ENCODE assay signal across 8 cellular contexts in genomic region chr7:120988591-120989299, GRCh38. TPM values are rescaled to one million over a fixed set of nuclear protein-coding genes. Genes with fewer than 3 reads are reported as not detected.
DNase-seq lines count a peak whose midpoint lies in the region; ATAC-seq, FAIRE-seq and TF ChIP-seq lines count a peak whose summit lies in the region.

TSS of gene CPED1 (plus strand) at chr7:120988711. CDS start at chr7:120989622, 911 bp downstream.

- H3K4me1 ChIP-seq in A549 (peaks cover 8% of the 10 kb centered on the region; the same call in 2 of the 3 replicates), OCI-LY7 (ENCODE audit: insufficient read depth, low read length, poor library complexity, severe bottlenecking) (peaks cover 7% of the 10 kb centered on the region), neuron (ENCODE audit: insufficient read depth, low read length) (no peaks in the 10 kb centered on the region)

- no peaks in the 10 kb centered on the region for H3K36me3 Mint-ChIP-seq in activated naive CD8-positive, alpha-beta T cell

- H3K4me2 ChIP-seq in A549 (peak within 1 kb of the TSS; percentile 88), OCI-LY7 (ENCODE audit: low read length) (peak within 1 kb of the TSS; percentile 71)

- H2AFZ ChIP-seq in OCI-LY7 (ENCODE audit: low read length) (peak within 1 kb of the TSS; percentile 75), neuron (ENCODE audit: low read depth, low read length) (peak within 1 kb of the TSS; percentile 66)

- ATAC-seq in A549 = peak; percentile 80 to 87
- peak; percentile 59 for ATAC-seq in GM18505 (IDR thresholded peaks at IDR 0.05; ENCODE audit: unreplicated experiment)
- ATAC-seq in HG03039 (IDR thresholded peaks at IDR 0.05; ENCODE audit: unreplicated experiment) = peak; percentile 56

- 7% methylated on average over 26 of the region's 28 CpGs for WGBS in A549 (ENCODE audit: missing lambda C conversion rate)

- no peak within 1 kb of the TSS for H3K27ac ChIP-seq in A549
- no peak within 1 kb of the TSS for H3K27ac ChIP-seq in OCI-LY7 (ENCODE audit: low read depth, low read length, poor library complexity, severe bottlenecking)

- peaks cover 42% of the 10 kb centered on the region for H3K27me3 Mint-ChIP-seq in activated naive CD8-positive, alpha-beta T cell

- H3K9me3 ChIP-seq in A549 = no peaks in the 10 kb centered on the region
- H3K9me3 ChIP-seq in OCI-LY7 (ENCODE audit: low read length) = no peaks in the 10 kb centered on the region
- H3K9me3 ChIP-seq in neuron (ENCODE audit: low read length) = no peaks in the 10 kb centered on the region

- H3K9me2 ChIP-seq in OCI-LY7 (ENCODE audit: insufficient read depth, low read length) = no peaks in the 10 kb centered on the region

- H3K79me2 ChIP-seq in OCI-LY7 (ENCODE audit: insufficient read depth, low read depth, low read length) = no peaks in the 10 kb centered on the region

- TF ChIP-seq RAD21 in A549 (conservative IDR thresholded peaks at IDR 0.05 in 1 of 2, IDR thresholded peaks at IDR 0.05 in 1 of 2) = no peak

- TF ChIP-seq POLR2A in A549 (IDR thresholded peaks at IDR 0.05; ENCODE audit: low read length) (no peak), GM18505 (IDR thresholded peaks at IDR 0.05; ENCODE audit: borderline replicate concordance, extremely low read depth, insufficient read depth, insufficient read length) (no peak)

- no peaks in the 10 kb centered on the region for H3K9me3 Mint-ChIP-seq in activated naive CD8-positive, alpha-beta T cell (ENCODE audit: low read depth)

- intact Hi-C loops in OCI-LY7 (cut with micrococcal nuclease; ENCODE audit: unreplicated experiment) = loop anchor here (10.0 kb wide), 1 partner anchor 366 kb away; no protein-coding TSS in a partner anchor

- no peak within 1 kb of the TSS for H3K27ac Mint-ChIP-seq in activated naive CD8-positive, alpha-beta T cell

- BruUV-seq in OCI-LY7 (replicated peaks; lab: Mats Ljungman, UMichigan) = no TSS peak

- POLR2A ChIA-PET in A549 (lab: Yijun Ruan, JAX) = no interaction called here
- POLR2A ChIA-PET in OCI-LY7 (lab: Charles Lee) = interaction anchor here (0.6 kb wide), 1 partner anchor 71 kb away, joined by 4 read pairs; no protein-coding TSS in a partner anchor

- DNase-seq in A549 (ENCODE audit: low read depth in 1 of 2, low spot score in 1 of 2) = peak; percentile 8 to 15
- peak; percentile 10 for DNase-seq in OCI-LY7 (ENCODE audit: low spot score)
- peak; percentile 68 for DNase-seq in glomerular visceral epithelial cell (ENCODE audit: extremely low spot score)
- DNase-seq in ureter (ENCODE audit: low spot score) = peak; percentile 72

- H3K4me3 ChIP-seq in A549 (peak within 1 kb of the TSS; percentile 35), OCI-LY7 (ENCODE audit: low read depth, low read length, poor library complexity, severe bottlenecking) (peak within 1 kb of the TSS; percentile 31), neuron (ENCODE audit: low read length) (peak within 1 kb of the TSS; percentile 38)

- H3K27me3 ChIP-seq in neuron (ENCODE audit: insufficient read depth, low read length) = no peaks in the 10 kb centered on the region

- H3K36me3 ChIP-seq in OCI-LY7 (ENCODE audit: insufficient read depth, low read length) (no peaks in the 10 kb centered on the region), neuron (ENCODE audit: insufficient read depth, low read length) (no peaks in the 10 kb centered on the region)

- no peak for TF ChIP-seq EP300 in A549 (IDR thresholded peaks at IDR 0.05)

- H3K4me3 Mint-ChIP-seq in activated naive CD8-positive, alpha-beta T cell = peak within 1 kb of the TSS; percentile 79

- FAIRE-seq in A549 (lab: Jason Lieb, UNC) = no peak

- TF ChIP-seq CTCF in A549 (IDR thresholded peaks at IDR 0.05) (no peak), OCI-LY7 (conservative IDR thresholded peaks at IDR 0.05; ENCODE audit: low read length) (no peak)

- H4K20me1 ChIP-seq in OCI-LY7 (ENCODE audit: insufficient read depth, low read length) = no peaks in the 10 kb centered on the region

- peaks cover 17% of the 10 kb centered on the region for H3K4me1 Mint-ChIP-seq in activated naive CD8-positive, alpha-beta T cell (ENCODE audit: low read depth)

- CTCF ChIA-PET in A549 (lab: Yijun Ruan, JAX) (interaction anchor here (0.8 to 3.4 kb wide), 19 partner anchors 8 to 183 kb away, joined by 3 to 26 read pairs (median 4); no protein-coding TSS in a partner anchor), OCI-LY7 (lab: Charles Lee; ENCODE audit: unreplicated experiment) (no interaction called here)

TF ChIP-seq in A549, 52 proteins besides CTCF, POLR2A, EP300 and RAD21:
- TF ChIP-seq RNF2 (IDR thresholded peaks at IDR 0.05; ENCODE audit: borderline replicate concordance, low read depth) (0 out of 2 replicates have a peak, but pooled peaks have one; percentile 26), BHLHE40 (IDR thresholded peaks at IDR 0.05; ENCODE audit: low read depth, low read length) (no peak), CBX8 (IDR thresholded peaks at IDR 0.05) (peak; percentile 93)

RNA-seq across cellular contexts. Expression of gene CPED1, which starts in this region (rescaled TPM):
- polyA plus RNA-seq in A549 (2011; rRNA removed) (0.03 TPM in 1 of 2 replicates, not detected in the other), A549 (2017; fragmentation: RNase III; extraction: RNeasy Plus Mini Kit Qiagen cat#74134 plus additional on column Dnase treatment) (not detected in 3 replicates)
- polyA plus RNA-seq in A549 (2012; cell fraction: cytosol; rRNA removed) = not detected in 2 replicates
- polyA plus RNA-seq in A549 (2012; cell fraction: nucleus; rRNA removed) = not detected in 2 replicates
- polyA minus RNA-seq in A549 (2011; rRNA and poly(A)+ RNA removed) = not detected in 2 replicates
- total RNA-seq in OCI-LY7 (2014; rRNA removed; shearing (Covaris generic)) = not detected in 2 replicates
- total RNA-seq in OCI-LY7 (2022) (not detected in 2 replicates), ureter (61.4 TPM)

Comparison
In these comparisons a context has a peak if more than half of its experiments do, and no peak if none do; other contexts are left out.
1. RNA of gene CPED1 (total RNA-seq): 61.4 TPM in ureter (single experiment); not detected in OCI-LY7; every median in the first group is over 10 times any median in the second.
2. Peak in DNase-seq, ATAC-seq, H3K4me3 ChIP-seq and H3K4me2 ChIP-seq in A549; RNA of the gene not detected or under 1 TPM.
3. Peak in DNase-seq, H3K4me3 ChIP-seq and H3K4me2 ChIP-seq in OCI-LY7; RNA of the gene not detected or under 1 TPM.
4. DNase-seq: peak in every context shown above with its lines; median percentile 72 in ureter; 68 in glomerular visceral epithelial cell; 12 in A549; 10 in OCI-LY7.
5. Peak in every context shown above with its lines, with median percentiles within 50 percentile points of each other: ATAC-seq and H3K4me3 ChIP-seq.